ENCODE assay signal across 15 cellular contexts in genomic region chr1:192984058-192984457, GRCh38.
A peak's percentile ranks its signal among the peaks of the same experiment; 100 is the strongest.
DNase-seq lines count a peak whose midpoint lies in the region; ATAC-seq and TF ChIP-seq lines count a peak whose summit lies in the region.
"Had no signal": no experiment of that assay in that cellular context is flagged by ENCODE, and none has a peak within 500 bp of the region (broad histone marks: within the 10 kb centered on the region; RNA-seq: fewer than 3 reads in every experiment).

No MANE protein-coding gene starts in this region.

- intact Hi-C loops in uterus (cut with DNase I; ENCODE audit: low total_unique reads) = no loop called here

- no peaks in the 10 kb centered on the region for H3K36me3 ChIP-seq in uterus
- H3K36me3 ChIP-seq: colonic mucosa, neural progenitor cell, upper lobe of right lung, WERI-Rb-1 had no signal

- DNase-seq in stimulated activated CD4-positive, alpha-beta T cell treated with anti-CD3 and anti-CD28 coated beads, Interleukin-15, amount 100 ng/mL, for 24 hours = peak; percentile 33
- no peak for DNase-seq in stimulated activated CD4-positive, alpha-beta T cell treated with anti-CD3 and anti-CD28 coated beads, Interleukin-4, amount 100 ng/mL, for 4 hours
- peak; percentile 37 for DNase-seq in T-helper 2 cell treated with Interferon-gamma antibody and Interleukin-4, amounts not matched to agents 5 μg/mL and 100 μg/mL, for 36 hours (ENCODE audit: low spot score)
- DNase-seq in stimulated activated naive CD8-positive, alpha-beta T cell treated with anti-CD3 and anti-CD28 coated beads, Interleukin-15, amount 100 ng/mL, for 72 hours = no peak
- DNase-seq in uterus = no peak
- DNase-seq: colonic mucosa, COR-L47, immature natural killer cell, NCI-H774, upper lobe of right lung, WERI-Rb-1 had no signal

- H3K4me3 ChIP-seq in uterus = no peak overlapping the region
- H3K4me3 ChIP-seq: colonic mucosa, neural progenitor cell, upper lobe of right lung had no signal

- H3K4me1 ChIP-seq in uterus = no peaks in the 10 kb centered on the region
- H3K4me1 ChIP-seq: colonic mucosa, neural progenitor cell, upper lobe of right lung had no signal

- H3K27ac ChIP-seq in uterus = no peak overlapping the region
- H3K27ac ChIP-seq: colonic mucosa, neural progenitor cell, upper lobe of right lung, WERI-Rb-1 had no signal

- no peak for TF ChIP-seq CTCF in uterus (IDR thresholded peaks at IDR 0.05)

- H3K4me3 Mint-ChIP-seq in T-helper 2 cell treated with Interferon-gamma antibody and Interleukin-4, amounts not matched to agents 5 μg/mL and 100 μg/mL, for 36 hours = no peak overlapping the region
- H3K4me3 Mint-ChIP-seq in stimulated activated naive CD8-positive, alpha-beta T cell treated with anti-CD3 and anti-CD28 coated beads, Interleukin-15, amount 100 ng/mL, for 72 hours = peak overlapping the region in 1 of 2 donors; percentile 17
- H3K4me3 Mint-ChIP-seq: immature natural killer cell, neural progenitor cell had no signal

- peaks cover 19% of the 10 kb centered on the region for H3K4me1 Mint-ChIP-seq in T-helper 2 cell treated with Interferon-gamma antibody and Interleukin-4, amounts not matched to agents 5 μg/mL and 100 μg/mL, for 36 hours (ENCODE audit: low read depth)
- peaks cover 22% of the 10 kb centered on the region for H3K4me1 Mint-ChIP-seq in stimulated activated naive CD8-positive, alpha-beta T cell treated with anti-CD3 and anti-CD28 coated beads, Interleukin-15, amount 100 ng/mL, for 72 hours
- H3K4me1 Mint-ChIP-seq: immature natural killer cell, neural progenitor cell had no signal

- TF ChIP-seq POLR2A in uterus (IDR thresholded peaks at IDR 0.05) = no peak

- no peaks in the 10 kb centered on the region for H3K9me3 Mint-ChIP-seq in T-helper 2 cell treated with Interferon-gamma antibody and Interleukin-4, amounts not matched to agents 5 μg/mL and 100 μg/mL, for 36 hours
- H3K9me3 Mint-ChIP-seq in stimulated activated naive CD8-positive, alpha-beta T cell treated with anti-CD3 and anti-CD28 coated beads, Interleukin-15, amount 100 ng/mL, for 72 hours = no peaks in the 10 kb centered on the region
- H3K9me3 Mint-ChIP-seq: immature natural killer cell, neural progenitor cell had no signal

- no peaks in the 10 kb centered on the region for H3K27me3 Mint-ChIP-seq in T-helper 2 cell treated with Interferon-gamma antibody and Interleukin-4, amounts not matched to agents 5 μg/mL and 100 μg/mL, for 36 hours (ENCODE audit: low read depth)
- H3K27me3 Mint-ChIP-seq in stimulated activated naive CD8-positive, alpha-beta T cell treated with anti-CD3 and anti-CD28 coated beads, Interleukin-15, amount 100 ng/mL, for 72 hours = no peaks in the 10 kb centered on the region

- H3K27ac Mint-ChIP-seq in T-helper 2 cell treated with Interferon-gamma antibody and Interleukin-4, amounts not matched to agents 5 μg/mL and 100 μg/mL, for 36 hours = no peak overlapping the region
- H3K27ac Mint-ChIP-seq in stimulated activated naive CD8-positive, alpha-beta T cell treated with anti-CD3 and anti-CD28 coated beads, Interleukin-15, amount 100 ng/mL, for 72 hours = peak overlapping the region in 1 of 2 donors; percentile 63
- H3K27ac Mint-ChIP-seq: neural progenitor cell had no signal

- H3K9me3 ChIP-seq in uterus = no peaks in the 10 kb centered on the region
- H3K9me3 ChIP-seq: colonic mucosa, upper lobe of right lung had no signal

- ATAC-seq in GM21723 (IDR thresholded peaks at IDR 0.05; ENCODE audit: unreplicated experiment) = peak; percentile 31
- ATAC-seq in stimulated activated naive CD8-positive, alpha-beta T cell treated with anti-CD3 and anti-CD28 coated beads, Interleukin-15, amount 100 ng/mL, for 72 hours = peak; percentile 76
- no peak for ATAC-seq in GM21619 (IDR thresholded peaks at IDR 0.05; ENCODE audit: unreplicated experiment)
- ATAC-seq in HG03432 (IDR thresholded peaks at IDR 0.05; ENCODE audit: unreplicated experiment) = no peak
- ATAC-seq: upper lobe of right lung had no signal

- no peaks in the 10 kb centered on the region for H3K27me3 ChIP-seq in uterus
- H3K27me3 ChIP-seq: colonic mucosa, neural progenitor cell, upper lobe of right lung had no signal

- H3K36me3 Mint-ChIP-seq in T-helper 2 cell treated with Interferon-gamma antibody and Interleukin-4, amounts not matched to agents 5 μg/mL and 100 μg/mL, for 36 hours (ENCODE audit: low read depth) = peaks cover 4% of the 10 kb centered on the region

Comparison
In these comparisons a context has a peak if more than half of its experiments do, and no peak if none do; other contexts are left out.
1. DNase-seq: peak in stimulated activated CD4-positive, alpha-beta T cell treated with anti-CD3 and anti-CD28 coated beads, Interleukin-15, amount 100 ng/mL, for 24 hours (single experiment) and T-helper 2 cell treated with Interferon-gamma antibody and Interleukin-4, amounts not matched to agents 5 μg/mL and 100 μg/mL, for 36 hours (single experiment); none in stimulated activated CD4-positive, alpha-beta T cell treated with anti-CD3 and anti-CD28 coated beads, Interleukin-4, amount 100 ng/mL, for 4 hours (0 of 2), stimulated activated naive CD8-positive, alpha-beta T cell treated with anti-CD3 and anti-CD28 coated beads, Interleukin-15, amount 100 ng/mL, for 72 hours (0 of 2) and uterus (0 of 2).
2. ATAC-seq: peak in GM21723 (single experiment) and stimulated activated naive CD8-positive, alpha-beta T cell treated with anti-CD3 and anti-CD28 coated beads, Interleukin-15, amount 100 ng/mL, for 72 hours (single experiment); none in GM21619 (single experiment) and HG03432 (single experiment).